Comparison of ENCODE assay signal across 1 cellular context in the genomic region with DNA sequence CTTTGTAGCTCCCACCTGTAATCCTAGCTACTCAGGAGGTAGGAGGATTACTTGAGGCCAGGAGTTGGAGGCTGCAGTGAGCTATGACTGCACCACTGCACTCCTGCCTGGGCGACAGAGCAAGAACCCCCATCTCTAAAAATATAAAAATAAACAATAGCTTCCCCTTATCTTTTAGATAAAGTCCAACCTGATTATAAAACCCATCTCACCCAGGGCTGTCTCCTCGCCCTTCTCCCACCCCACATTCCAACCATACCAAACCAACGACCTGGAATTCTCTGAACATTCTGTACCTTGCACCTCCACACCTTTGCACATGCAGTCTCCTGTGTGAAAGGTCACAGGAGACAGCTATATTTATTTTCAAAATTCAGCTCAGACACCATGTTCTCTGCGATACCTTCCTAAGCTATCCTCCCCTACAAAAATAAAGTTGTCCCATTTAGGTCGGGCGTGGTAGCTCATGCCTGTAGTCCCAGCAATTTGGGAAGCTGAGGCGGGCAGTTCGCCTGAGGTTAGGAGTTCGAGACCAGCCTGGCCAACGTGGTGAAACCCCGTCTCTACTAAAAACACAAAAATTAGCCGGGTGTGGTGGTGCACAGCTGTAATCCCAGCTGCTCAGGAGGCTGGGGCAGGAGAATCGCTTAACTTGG.
TF ChIP-seq lines count a peak whose summit lies in the region.

No MANE protein-coding gene starts in this region.

TF ChIP-seq in HepG2, 621 proteins besides CTCF, POLR2A, EP300 and RAD21 (continued from another document and continues in another):
- TF ChIP-seq, protein P1, sequence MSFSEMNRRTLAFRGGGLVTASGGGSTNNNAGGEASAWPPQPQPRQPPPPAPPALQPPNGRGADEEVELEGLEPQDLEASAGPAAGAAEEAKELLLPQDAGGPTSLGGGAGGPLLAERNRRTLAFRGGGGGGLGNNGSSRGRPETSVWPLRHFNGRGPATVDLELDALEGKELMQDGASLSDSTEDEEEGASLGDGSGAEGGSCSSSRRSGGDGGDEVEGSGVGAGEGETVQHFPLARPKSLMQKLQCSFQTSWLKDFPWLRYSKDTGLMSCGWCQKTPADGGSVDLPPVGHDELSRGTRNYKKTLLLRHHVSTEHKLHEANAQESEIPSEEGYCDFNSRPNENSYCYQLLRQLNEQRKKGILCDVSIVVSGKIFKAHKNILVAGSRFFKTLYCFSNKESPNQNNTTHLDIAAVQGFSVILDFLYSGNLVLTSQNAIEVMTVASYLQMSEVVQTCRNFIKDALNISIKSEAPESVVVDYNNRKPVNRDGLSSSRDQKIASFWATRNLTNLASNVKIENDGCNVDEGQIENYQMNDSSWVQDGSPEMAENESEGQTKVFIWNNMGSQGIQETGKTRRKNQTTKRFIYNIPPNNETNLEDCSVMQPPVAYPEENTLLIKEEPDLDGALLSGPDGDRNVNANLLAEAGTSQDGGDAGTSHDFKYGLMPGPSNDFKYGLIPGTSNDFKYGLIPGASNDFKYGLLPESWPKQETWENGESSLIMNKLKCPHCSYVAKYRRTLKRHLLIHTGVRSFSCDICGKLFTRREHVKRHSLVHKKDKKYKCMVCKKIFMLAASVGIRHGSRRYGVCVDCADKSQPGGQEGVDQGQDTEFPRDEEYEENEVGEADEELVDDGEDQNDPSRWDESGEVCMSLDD (CRISPR knock-in tag; IDR thresholded peaks at IDR 0.05; ENCODE audit: borderline replicate concordance), result no peak
- TF ChIP-seq ZNF570 (CRISPR knock-in tag; IDR thresholded peaks at IDR 0.05; ENCODE audit: borderline replicate concordance), result no peak
- TF ChIP-seq ZNF331 (CRISPR knock-in tag; IDR thresholded peaks at IDR 0.05), result peak; percentile 54
- TF ChIP-seq ELF4 (CRISPR knock-in tag; IDR thresholded peaks at IDR 0.05; ENCODE audit: borderline replicate concordance), result no peak
- no peak for TF ChIP-seq NFKBIZ (CRISPR knock-in tag; IDR thresholded peaks at IDR 0.05)
- no peak for TF ChIP-seq KLF13 (CRISPR knock-in tag; IDR thresholded peaks at IDR 0.05)
- TF ChIP-seq, protein P2, sequence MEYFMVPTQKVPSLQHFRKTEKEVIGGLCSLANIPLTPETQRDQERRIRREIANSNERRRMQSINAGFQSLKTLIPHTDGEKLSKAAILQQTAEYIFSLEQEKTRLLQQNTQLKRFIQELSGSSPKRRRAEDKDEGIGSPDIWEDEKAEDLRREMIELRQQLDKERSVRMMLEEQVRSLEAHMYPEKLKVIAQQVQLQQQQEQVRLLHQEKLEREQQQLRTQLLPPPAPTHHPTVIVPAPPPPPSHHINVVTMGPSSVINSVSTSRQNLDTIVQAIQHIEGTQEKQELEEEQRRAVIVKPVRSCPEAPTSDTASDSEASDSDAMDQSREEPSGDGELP (IDR thresholded peaks at IDR 0.05; ENCODE audit: borderline replicate concordance, low read depth), result 0 out of 2 replicates have a peak, but pooled peaks have one; percentile 5
- TF ChIP-seq, protein P3, sequence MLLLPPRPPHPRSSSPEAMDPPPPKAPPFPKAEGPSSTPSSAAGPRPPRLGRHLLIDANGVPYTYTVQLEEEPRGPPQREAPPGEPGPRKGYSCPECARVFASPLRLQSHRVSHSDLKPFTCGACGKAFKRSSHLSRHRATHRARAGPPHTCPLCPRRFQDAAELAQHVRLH (CRISPR knock-in tag; IDR thresholded peaks at IDR 0.05; ENCODE audit: borderline replicate concordance, low read depth), result no peak
- 0 out of 2 replicates have a peak, but pooled peaks have one; percentile 27 for TF ChIP-seq ATF7-NPFF (CRISPR knock-in tag; IDR thresholded peaks at IDR 0.05; ENCODE audit: low read depth)
- TF ChIP-seq, protein P4, sequence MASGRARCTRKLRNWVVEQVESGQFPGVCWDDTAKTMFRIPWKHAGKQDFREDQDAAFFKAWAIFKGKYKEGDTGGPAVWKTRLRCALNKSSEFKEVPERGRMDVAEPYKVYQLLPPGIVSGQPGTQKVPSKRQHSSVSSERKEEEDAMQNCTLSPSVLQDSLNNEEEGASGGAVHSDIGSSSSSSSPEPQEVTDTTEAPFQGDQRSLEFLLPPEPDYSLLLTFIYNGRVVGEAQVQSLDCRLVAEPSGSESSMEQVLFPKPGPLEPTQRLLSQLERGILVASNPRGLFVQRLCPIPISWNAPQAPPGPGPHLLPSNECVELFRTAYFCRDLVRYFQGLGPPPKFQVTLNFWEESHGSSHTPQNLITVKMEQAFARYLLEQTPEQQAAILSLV (CRISPR knock-in tag; IDR thresholded peaks at IDR 0.05; ENCODE audit: borderline replicate concordance), result no peak
- TF ChIP-seq ZNF441 (CRISPR knock-in tag; IDR thresholded peaks at IDR 0.05; ENCODE audit: borderline replicate concordance), result 0 out of 2 replicates have a peak, but pooled peaks have one; percentile 22
- TF ChIP-seq, protein P5, sequence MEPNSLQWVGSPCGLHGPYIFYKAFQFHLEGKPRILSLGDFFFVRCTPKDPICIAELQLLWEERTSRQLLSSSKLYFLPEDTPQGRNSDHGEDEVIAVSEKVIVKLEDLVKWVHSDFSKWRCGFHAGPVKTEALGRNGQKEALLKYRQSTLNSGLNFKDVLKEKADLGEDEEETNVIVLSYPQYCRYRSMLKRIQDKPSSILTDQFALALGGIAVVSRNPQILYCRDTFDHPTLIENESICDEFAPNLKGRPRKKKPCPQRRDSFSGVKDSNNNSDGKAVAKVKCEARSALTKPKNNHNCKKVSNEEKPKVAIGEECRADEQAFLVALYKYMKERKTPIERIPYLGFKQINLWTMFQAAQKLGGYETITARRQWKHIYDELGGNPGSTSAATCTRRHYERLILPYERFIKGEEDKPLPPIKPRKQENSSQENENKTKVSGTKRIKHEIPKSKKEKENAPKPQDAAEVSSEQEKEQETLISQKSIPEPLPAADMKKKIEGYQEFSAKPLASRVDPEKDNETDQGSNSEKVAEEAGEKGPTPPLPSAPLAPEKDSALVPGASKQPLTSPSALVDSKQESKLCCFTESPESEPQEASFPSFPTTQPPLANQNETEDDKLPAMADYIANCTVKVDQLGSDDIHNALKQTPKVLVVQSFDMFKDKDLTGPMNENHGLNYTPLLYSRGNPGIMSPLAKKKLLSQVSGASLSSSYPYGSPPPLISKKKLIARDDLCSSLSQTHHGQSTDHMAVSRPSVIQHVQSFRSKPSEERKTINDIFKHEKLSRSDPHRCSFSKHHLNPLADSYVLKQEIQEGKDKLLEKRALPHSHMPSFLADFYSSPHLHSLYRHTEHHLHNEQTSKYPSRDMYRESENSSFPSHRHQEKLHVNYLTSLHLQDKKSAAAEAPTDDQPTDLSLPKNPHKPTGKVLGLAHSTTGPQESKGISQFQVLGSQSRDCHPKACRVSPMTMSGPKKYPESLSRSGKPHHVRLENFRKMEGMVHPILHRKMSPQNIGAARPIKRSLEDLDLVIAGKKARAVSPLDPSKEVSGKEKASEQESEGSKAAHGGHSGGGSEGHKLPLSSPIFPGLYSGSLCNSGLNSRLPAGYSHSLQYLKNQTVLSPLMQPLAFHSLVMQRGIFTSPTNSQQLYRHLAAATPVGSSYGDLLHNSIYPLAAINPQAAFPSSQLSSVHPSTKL (CRISPR knock-in tag; IDR thresholded peaks at IDR 0.05), result peak; percentile 58
- no peak for TF ChIP-seq ZNF264 (CRISPR knock-in tag; IDR thresholded peaks at IDR 0.05)
- TF ChIP-seq ZNF660 (CRISPR knock-in tag; IDR thresholded peaks at IDR 0.05; ENCODE audit: borderline replicate concordance, low read depth), result no peak
- TF ChIP-seq ZNF432 (CRISPR knock-in tag; IDR thresholded peaks at IDR 0.05; ENCODE audit: borderline replicate concordance), result no peak
- no peak for TF ChIP-seq ZFP37 (CRISPR knock-in tag; IDR thresholded peaks at IDR 0.05; ENCODE audit: borderline replicate concordance)
- TF ChIP-seq ZNF552 (CRISPR knock-in tag; IDR thresholded peaks at IDR 0.05; ENCODE audit: borderline replicate concordance), result no peak
- no peak for TF ChIP-seq ZNF256 (CRISPR knock-in tag; conservative IDR thresholded peaks at IDR 0.05)
- TF ChIP-seq, protein P6, sequence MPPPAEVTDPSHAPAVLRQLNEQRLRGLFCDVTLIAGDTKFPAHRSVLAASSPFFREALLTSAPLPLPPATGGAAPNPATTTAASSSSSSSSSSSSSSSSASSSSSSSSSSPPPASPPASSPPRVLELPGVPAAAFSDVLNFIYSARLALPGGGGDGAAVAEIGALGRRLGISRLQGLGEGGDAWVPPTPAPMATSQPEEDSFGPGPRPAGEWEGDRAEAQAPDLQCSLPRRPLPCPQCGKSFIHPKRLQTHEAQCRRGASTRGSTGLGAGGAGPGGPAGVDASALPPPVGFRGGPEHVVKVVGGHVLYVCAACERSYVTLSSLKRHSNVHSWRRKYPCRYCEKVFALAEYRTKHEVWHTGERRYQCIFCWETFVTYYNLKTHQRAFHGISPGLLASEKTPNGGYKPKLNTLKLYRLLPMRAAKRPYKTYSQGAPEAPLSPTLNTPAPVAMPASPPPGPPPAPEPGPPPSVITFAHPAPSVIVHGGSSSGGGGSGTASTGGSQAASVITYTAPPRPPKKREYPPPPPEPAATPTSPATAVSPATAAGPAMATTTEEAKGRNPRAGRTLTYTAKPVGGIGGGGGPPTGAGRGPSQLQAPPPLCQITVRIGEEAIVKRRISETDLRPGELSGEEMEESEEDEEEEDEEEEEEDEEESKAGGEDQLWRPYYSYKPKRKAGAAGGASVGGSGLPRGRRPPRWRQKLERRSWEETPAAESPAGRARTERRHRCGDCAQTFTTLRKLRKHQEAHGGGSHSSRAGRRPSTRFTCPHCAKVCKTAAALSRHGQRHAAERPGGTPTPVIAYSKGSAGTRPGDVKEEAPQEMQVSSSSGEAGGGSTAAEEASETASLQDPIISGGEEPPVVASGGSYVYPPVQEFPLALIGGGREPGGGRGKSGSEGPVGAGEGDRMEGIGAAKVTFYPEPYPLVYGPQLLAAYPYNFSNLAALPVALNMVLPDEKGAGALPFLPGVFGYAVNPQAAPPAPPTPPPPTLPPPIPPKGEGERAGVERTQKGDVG (CRISPR knock-in tag; IDR thresholded peaks at IDR 0.05; ENCODE audit: borderline replicate concordance), result no peak
- no peak for TF ChIP-seq MBD4 (IDR thresholded peaks at IDR 0.05; ENCODE audit: borderline replicate concordance, low read length)
- no peak for TF ChIP-seq NFATC3 (CRISPR knock-in tag; IDR thresholded peaks at IDR 0.05)
- no peak for TF ChIP-seq ZNF160 (CRISPR knock-in tag; IDR thresholded peaks at IDR 0.05)
- no peak for TF ChIP-seq ZFX (CRISPR knock-in tag; IDR thresholded peaks at IDR 0.05; ENCODE audit: low read depth)
- TF ChIP-seq GATA4 (IDR thresholded peaks at IDR 0.05; ENCODE audit: borderline replicate concordance, low read depth), result 0 out of 2 replicates have a peak, but pooled peaks have one; percentile 62
- TF ChIP-seq MED13 (CRISPR knock-in tag; IDR thresholded peaks at IDR 0.05), result no peak
- TF ChIP-seq, protein P7, sequence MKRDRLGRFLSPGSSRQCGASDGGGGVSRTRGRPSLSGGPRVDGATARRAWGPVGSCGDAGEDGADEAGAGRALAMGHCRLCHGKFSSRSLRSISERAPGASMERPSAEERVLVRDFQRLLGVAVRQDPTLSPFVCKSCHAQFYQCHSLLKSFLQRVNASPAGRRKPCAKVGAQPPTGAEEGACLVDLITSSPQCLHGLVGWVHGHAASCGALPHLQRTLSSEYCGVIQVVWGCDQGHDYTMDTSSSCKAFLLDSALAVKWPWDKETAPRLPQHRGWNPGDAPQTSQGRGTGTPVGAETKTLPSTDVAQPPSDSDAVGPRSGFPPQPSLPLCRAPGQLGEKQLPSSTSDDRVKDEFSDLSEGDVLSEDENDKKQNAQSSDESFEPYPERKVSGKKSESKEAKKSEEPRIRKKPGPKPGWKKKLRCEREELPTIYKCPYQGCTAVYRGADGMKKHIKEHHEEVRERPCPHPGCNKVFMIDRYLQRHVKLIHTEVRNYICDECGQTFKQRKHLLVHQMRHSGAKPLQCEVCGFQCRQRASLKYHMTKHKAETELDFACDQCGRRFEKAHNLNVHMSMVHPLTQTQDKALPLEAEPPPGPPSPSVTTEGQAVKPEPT (CRISPR knock-in tag; IDR thresholded peaks at IDR 0.05; ENCODE audit: low read depth), result no peak
- peak; percentile 33; the same call in 1 of the 2 replicates for TF ChIP-seq SAP130 (CRISPR knock-in tag; IDR thresholded peaks at IDR 0.05; ENCODE audit: low read depth)
- no peak for TF ChIP-seq NAIF1 (CRISPR knock-in tag; IDR thresholded peaks at IDR 0.05; ENCODE audit: borderline replicate concordance)
- peak; percentile 74; the same call in 1 of the 2 replicates for TF ChIP-seq HDAC2 (CRISPR knock-in tag; IDR thresholded peaks at IDR 0.05)
- no peak for TF ChIP-seq PAX8 (CRISPR knock-in tag; IDR thresholded peaks at IDR 0.05; ENCODE audit: borderline replicate concordance)
- TF ChIP-seq KMT2A (CRISPR knock-in tag; IDR thresholded peaks at IDR 0.05), result no peak; the same call in 1 of the 2 replicates
- TF ChIP-seq ZSCAN9 (CRISPR knock-in tag; IDR thresholded peaks at IDR 0.05; ENCODE audit: borderline replicate concordance), result no peak
- TF ChIP-seq, protein P8, sequence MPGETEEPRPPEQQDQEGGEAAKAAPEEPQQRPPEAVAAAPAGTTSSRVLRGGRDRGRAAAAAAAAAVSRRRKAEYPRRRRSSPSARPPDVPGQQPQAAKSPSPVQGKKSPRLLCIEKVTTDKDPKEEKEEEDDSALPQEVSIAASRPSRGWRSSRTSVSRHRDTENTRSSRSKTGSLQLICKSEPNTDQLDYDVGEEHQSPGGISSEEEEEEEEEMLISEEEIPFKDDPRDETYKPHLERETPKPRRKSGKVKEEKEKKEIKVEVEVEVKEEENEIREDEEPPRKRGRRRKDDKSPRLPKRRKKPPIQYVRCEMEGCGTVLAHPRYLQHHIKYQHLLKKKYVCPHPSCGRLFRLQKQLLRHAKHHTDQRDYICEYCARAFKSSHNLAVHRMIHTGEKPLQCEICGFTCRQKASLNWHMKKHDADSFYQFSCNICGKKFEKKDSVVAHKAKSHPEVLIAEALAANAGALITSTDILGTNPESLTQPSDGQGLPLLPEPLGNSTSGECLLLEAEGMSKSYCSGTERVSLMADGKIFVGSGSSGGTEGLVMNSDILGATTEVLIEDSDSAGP (CRISPR knock-in tag; IDR thresholded peaks at IDR 0.05; ENCODE audit: borderline replicate concordance), result no peak
- TF ChIP-seq, protein P9, sequence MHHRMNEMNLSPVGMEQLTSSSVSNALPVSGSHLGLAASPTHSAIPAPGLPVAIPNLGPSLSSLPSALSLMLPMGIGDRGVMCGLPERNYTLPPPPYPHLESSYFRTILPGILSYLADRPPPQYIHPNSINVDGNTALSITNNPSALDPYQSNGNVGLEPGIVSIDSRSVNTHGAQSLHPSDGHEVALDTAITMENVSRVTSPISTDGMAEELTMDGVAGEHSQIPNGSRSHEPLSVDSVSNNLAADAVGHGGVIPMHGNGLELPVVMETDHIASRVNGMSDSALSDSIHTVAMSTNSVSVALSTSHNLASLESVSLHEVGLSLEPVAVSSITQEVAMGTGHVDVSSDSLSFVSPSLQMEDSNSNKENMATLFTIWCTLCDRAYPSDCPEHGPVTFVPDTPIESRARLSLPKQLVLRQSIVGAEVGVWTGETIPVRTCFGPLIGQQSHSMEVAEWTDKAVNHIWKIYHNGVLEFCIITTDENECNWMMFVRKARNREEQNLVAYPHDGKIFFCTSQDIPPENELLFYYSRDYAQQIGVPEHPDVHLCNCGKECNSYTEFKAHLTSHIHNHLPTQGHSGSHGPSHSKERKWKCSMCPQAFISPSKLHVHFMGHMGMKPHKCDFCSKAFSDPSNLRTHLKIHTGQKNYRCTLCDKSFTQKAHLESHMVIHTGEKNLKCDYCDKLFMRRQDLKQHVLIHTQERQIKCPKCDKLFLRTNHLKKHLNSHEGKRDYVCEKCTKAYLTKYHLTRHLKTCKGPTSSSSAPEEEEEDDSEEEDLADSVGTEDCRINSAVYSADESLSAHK (CRISPR knock-in tag; IDR thresholded peaks at IDR 0.05; ENCODE audit: borderline replicate concordance), result no peak
- TF ChIP-seq ARHGAP35 (CRISPR knock-in tag; IDR thresholded peaks at IDR 0.05; ENCODE audit: borderline replicate concordance), result no peak
- TF ChIP-seq ZNF24 (IDR thresholded peaks at IDR 0.05), result no peak
